Comparison of ENCODE assay signal across 8 cellular contexts in the genomic region with DNA sequence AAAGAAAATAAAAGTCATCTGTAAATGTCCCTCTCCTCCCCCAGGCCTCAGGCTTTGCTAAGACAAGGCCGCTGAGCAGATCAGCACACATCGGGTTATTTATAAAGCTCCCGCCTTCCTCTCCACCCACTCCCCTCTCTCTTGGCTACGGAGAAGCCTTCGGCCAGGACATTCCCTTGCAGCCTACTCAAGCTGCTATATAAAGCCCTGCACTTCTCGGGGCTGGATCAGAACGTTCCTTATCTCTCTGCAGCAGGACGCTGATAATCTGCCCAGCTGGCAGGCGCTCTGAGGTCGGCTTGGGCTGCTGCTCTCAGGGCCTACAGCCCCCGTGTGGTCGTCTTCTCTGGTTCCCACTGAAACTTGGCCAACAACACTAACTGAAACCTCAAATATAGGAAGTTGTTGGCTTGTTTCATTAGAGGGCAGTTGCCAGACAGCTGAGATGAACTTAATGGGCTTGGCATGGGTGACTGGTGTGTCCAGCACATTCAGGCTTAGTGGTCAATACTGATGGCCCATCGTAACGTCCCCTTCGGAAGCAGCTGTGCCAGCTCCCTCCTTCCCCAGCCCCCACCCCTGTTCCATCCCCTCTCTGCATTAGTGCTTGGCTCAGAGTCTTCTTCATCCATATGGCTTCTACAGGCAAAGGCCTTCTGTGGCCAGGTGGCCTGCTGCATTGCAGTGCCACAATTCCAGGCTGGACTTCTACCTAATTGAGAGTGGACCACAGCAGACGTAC.
DNase-seq lines count a peak whose midpoint lies in the region; ATAC-seq and TF ChIP-seq lines count a peak whose summit lies in the region.

No MANE protein-coding gene starts in this region.

- peak overlapping the region; percentile 70 for H3K27ac ChIP-seq in WERI-Rb-1
- peak overlapping the region; percentile 97 for H3K27ac ChIP-seq in left ventricle myocardium inferior (replicated peaks)
- peak overlapping the region; percentile 93 to 99 (median 98) for H3K27ac ChIP-seq in gastrocnemius medialis
- no peak overlapping the region for H3K27ac ChIP-seq in PC-3 (ENCODE audit: low read length)

- peak overlapping the region; percentile 60 to 88 (median 82) for H3K27ac Mint-ChIP-seq in CD14-positive monocyte
- no peak overlapping the region for H3K27ac Mint-ChIP-seq in stimulated activated naive CD8-positive, alpha-beta T cell treated with anti-CD3 and anti-CD28 coated beads, Interleukin-15, amount 100 ng/mL, for 72 hours

- TF ChIP-seq CTCF in CD14-positive monocyte (IDR thresholded peaks at IDR 0.05) (peak; percentile 53), WERI-Rb-1 (IDR thresholded peaks at IDR 0.05; ENCODE audit: low read depth, low read length) (peak; percentile 36; the same call in 1 of the 2 replicates), left ventricle myocardium inferior (IDR thresholded peaks at IDR 0.05; ENCODE audit: borderline replicate concordance) (peak; percentile 69), gastrocnemius medialis (IDR thresholded peaks at IDR 0.05 in 4 of 5, conservative IDR thresholded peaks at IDR 0.05 in 1 of 5) (peak in 4 of 5 experiments; percentile 41 to 57 (median 42)), PC-3 (conservative IDR thresholded peaks at IDR 0.05; ENCODE audit: low read depth, low read length) (no peak)

- H3K27me3 Mint-ChIP-seq in CD14-positive monocyte (ENCODE audit: low read depth in 3 of 3): peaks cover 3 to 4% (median 3%) of the 10 kb centered on the region in 3 donors
- peaks cover 7% of the 10 kb centered on the region for H3K27me3 Mint-ChIP-seq in stimulated activated naive CD8-positive, alpha-beta T cell treated with anti-CD3 and anti-CD28 coated beads, Interleukin-15, amount 100 ng/mL, for 72 hours

- H3K4me2 ChIP-seq in PC-3 (ENCODE audit: low read length): no peak overlapping the region

- H3K27me3 ChIP-seq in WERI-Rb-1 (ENCODE audit: insufficient read depth, low read depth, severe bottlenecking): no peaks in the 10 kb centered on the region
- no peaks in the 10 kb centered on the region for H3K27me3 ChIP-seq in left ventricle myocardium inferior (ENCODE audit: low read depth)
- no peaks in the 10 kb centered on the region for H3K27me3 ChIP-seq in gastrocnemius medialis
- no peaks in the 10 kb centered on the region for H3K27me3 ChIP-seq in PC-3 (ENCODE audit: low read length)

- intact Hi-C loops in CD14-positive monocyte (cut with micrococcal nuclease) (no loop called here), left ventricle myocardium inferior (cut with micrococcal nuclease) (no loop called here), gastrocnemius medialis (cut with DNase I; ENCODE audit: low total_unique reads) (loop anchor here (1.0 to 5.0 kb wide), 5 partner anchors 41 to 196 kb away; a partner anchor contains a TSS), PC-3 (cut with micrococcal nuclease) (no loop called here)

- no peak overlapping the region for H3K9ac ChIP-seq in PC-3 (ENCODE audit: low read length)

- peak; percentile 66 to 85 for TF ChIP-seq POLR2A in gastrocnemius medialis (IDR thresholded peaks at IDR 0.05)

- H3K36me3 Mint-ChIP-seq in CD14-positive monocyte: no peaks in the 10 kb centered on the region

- DNase-seq in CD14-positive monocyte (ENCODE audit: low spot score) (peak; percentile 63), WERI-Rb-1 (peak; percentile 80), left ventricle myocardium inferior (peak; percentile 89), gastrocnemius medialis (peak; percentile 94 to 98), PC-3 (no peak)
- no peak for DNase-seq in stimulated activated naive CD8-positive, alpha-beta T cell treated with anti-CD3 and anti-CD28 coated beads, Interleukin-15, amount 100 ng/mL, for 72 hours

- H3K4me1 Mint-ChIP-seq in CD14-positive monocyte: peaks cover 41% of the 10 kb centered on the region
- H3K4me1 Mint-ChIP-seq in stimulated activated naive CD8-positive, alpha-beta T cell treated with anti-CD3 and anti-CD28 coated beads, Interleukin-15, amount 100 ng/mL, for 72 hours: peaks cover 56% of the 10 kb centered on the region

- peak overlapping the region; percentile 64 to 94 for H3K4me3 Mint-ChIP-seq in CD14-positive monocyte
- H3K4me3 Mint-ChIP-seq in stimulated activated naive CD8-positive, alpha-beta T cell treated with anti-CD3 and anti-CD28 coated beads, Interleukin-15, amount 100 ng/mL, for 72 hours: no peak overlapping the region

- no TSS peak for BruUV-seq in PC-3 (replicated peaks; lab: Mats Ljungman, UMichigan)

- no peaks in the 10 kb centered on the region for H3K79me2 ChIP-seq in PC-3 (ENCODE audit: low read length)

- CTCF ChIA-PET in PC-3 (lab: Charles Lee): no interaction called here

- no peaks in the 10 kb centered on the region for H4K20me1 ChIP-seq in PC-3 (ENCODE audit: low read length)

- H3K9me3 ChIP-seq in WERI-Rb-1 (ENCODE audit: severe bottlenecking): no peaks in the 10 kb centered on the region
- H3K9me3 ChIP-seq in left ventricle myocardium inferior (replicated peaks): no peaks in the 10 kb centered on the region
- no peaks in the 10 kb centered on the region for H3K9me3 ChIP-seq in gastrocnemius medialis
- no peaks in the 10 kb centered on the region for H3K9me3 ChIP-seq in PC-3 (ENCODE audit: low read length)

- H3K9me2 ChIP-seq in PC-3 (replicated peaks; ENCODE audit: low read length): no peaks in the 10 kb centered on the region

- in situ Hi-C loops in gastrocnemius medialis (cut with MboI; ENCODE audit: low sequenced_read_pairs in 4 of 4): loop anchor here in 3 of 4 donors (10.0 to 25.0 kb wide), 3 partner anchors 266 to 641 kb away; a partner anchor contains a TSS

- no peak overlapping the region for H2AFZ ChIP-seq in PC-3 (ENCODE audit: low read length)

- H3K4me1 ChIP-seq in left ventricle myocardium inferior (peaks cover 59% of the 10 kb centered on the region), gastrocnemius medialis (peaks cover 48 to 55% of the 10 kb centered on the region in 2 donors), PC-3 (ENCODE audit: insufficient read depth, low read length) (no peaks in the 10 kb centered on the region)

- no peaks in the 10 kb centered on the region for H3K36me3 ChIP-seq in WERI-Rb-1
- no peaks in the 10 kb centered on the region for H3K36me3 ChIP-seq in left ventricle myocardium inferior
- no peaks in the 10 kb centered on the region for H3K36me3 ChIP-seq in gastrocnemius medialis
- H3K36me3 ChIP-seq in PC-3 (ENCODE audit: low read depth, low read length): no peaks in the 10 kb centered on the region

- POLR2A ChIA-PET in PC-3 (lab: Charles Lee; ENCODE audit: unreplicated experiment): no interaction called here

- H3K4me3 ChIP-seq in WERI-Rb-1 (ENCODE audit: low read depth, low read length) (no peak overlapping the region), left ventricle myocardium inferior (peak overlapping the region; percentile 3), gastrocnemius medialis (no peak overlapping the region), PC-3 (ENCODE audit: low read length) (no peak overlapping the region)

- H3F3A ChIP-seq in PC-3 (ENCODE audit: low read length, unreplicated experiment): no peaks in the 10 kb centered on the region

- H3K9me3 Mint-ChIP-seq in CD14-positive monocyte: peaks cover 0 to 4% (median 0%) of the 10 kb centered on the region in 7 donors
- no peaks in the 10 kb centered on the region for H3K9me3 Mint-ChIP-seq in stimulated activated naive CD8-positive, alpha-beta T cell treated with anti-CD3 and anti-CD28 coated beads, Interleukin-15, amount 100 ng/mL, for 72 hours

- ATAC-seq in GM19452 (IDR thresholded peaks at IDR 0.05; ENCODE audit: unreplicated experiment): peak; percentile 56
- ATAC-seq in HG03442 (IDR thresholded peaks at IDR 0.05; ENCODE audit: unreplicated experiment): peak; percentile 64
- peak; percentile 78 to 79 for ATAC-seq in gastrocnemius medialis
- no peak for ATAC-seq in PC-3
- ATAC-seq in stimulated activated naive CD8-positive, alpha-beta T cell treated with anti-CD3 and anti-CD28 coated beads, Interleukin-15, amount 100 ng/mL, for 72 hours: no peak

Comparison
In these comparisons a context has a peak if more than half of its experiments do, and no peak if none do; other contexts are left out.
1. DNase-seq: peak in CD14-positive monocyte (single experiment), WERI-Rb-1 (single experiment), left ventricle myocardium inferior (single experiment) and gastrocnemius medialis (2 of 2); none in PC-3 (single experiment) and stimulated activated naive CD8-positive, alpha-beta T cell treated with anti-CD3 and anti-CD28 coated beads, Interleukin-15, amount 100 ng/mL, for 72 hours (0 of 2).
2. H3K27ac Mint-ChIP-seq: peak in CD14-positive monocyte (7 of 7); none in stimulated activated naive CD8-positive, alpha-beta T cell treated with anti-CD3 and anti-CD28 coated beads, Interleukin-15, amount 100 ng/mL, for 72 hours (0 of 2).
3. H3K4me3 Mint-ChIP-seq: peak in CD14-positive monocyte (2 of 2); none in stimulated activated naive CD8-positive, alpha-beta T cell treated with anti-CD3 and anti-CD28 coated beads, Interleukin-15, amount 100 ng/mL, for 72 hours (0 of 2).
4. ATAC-seq: peak in GM19452 (single experiment), HG03442 (single experiment) and gastrocnemius medialis (2 of 2); none in PC-3 (single experiment) and stimulated activated naive CD8-positive, alpha-beta T cell treated with anti-CD3 and anti-CD28 coated beads, Interleukin-15, amount 100 ng/mL, for 72 hours (single experiment).